Comparison of ENCODE assay signal across 26 cellular contexts in the genomic region with DNA sequence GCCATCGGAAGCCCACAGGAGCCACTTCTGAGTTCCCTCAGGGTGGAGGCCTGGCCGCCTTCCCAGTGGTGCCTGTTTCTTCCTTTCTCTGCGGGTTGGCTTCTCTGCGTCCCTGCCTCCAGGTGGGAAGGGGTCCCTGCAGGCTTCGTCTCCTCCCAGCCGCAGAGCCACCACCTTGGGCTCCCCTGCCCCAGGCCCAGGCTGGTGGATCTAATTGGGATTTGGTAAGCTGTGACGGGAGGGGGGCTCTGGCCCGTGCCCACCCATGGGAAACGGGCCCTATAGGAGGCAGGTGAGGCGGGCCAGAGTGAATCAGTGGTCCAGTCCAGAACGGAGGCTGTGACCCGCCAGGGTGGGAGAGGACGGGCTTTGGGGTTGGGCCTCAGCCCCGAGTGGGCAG. TPM values are rescaled to one million over a fixed set of nuclear protein-coding genes. Genes with fewer than 3 reads are reported as not detected.
"Had no signal": no experiment of that assay in that cellular context is flagged by ENCODE, and none has a peak within 500 bp of the region (broad histone marks: within the 10 kb centered on the region; RNA-seq: fewer than 3 reads in every experiment).

No MANE protein-coding gene starts in this region.

- H3K9me3 ChIP-seq: colonic mucosa, gastrocnemius medialis, lower lobe of right lung had no signal

- H3K4me3 Mint-ChIP-seq: dendritic cell treated with granulocyte-macrophage colony-stimulating factor and Interleukin-4, amounts not matched to agents 40 ng/mL and 50 ng/mL, for 4 days; endodermal cell had no signal

- ATAC-seq: effector memory CD8-positive, alpha-beta T cell; gastrocnemius medialis; left cardiac atrium; left lung; left ventricle myocardium superior; lower lobe of right lung; naive thymus-derived CD4-positive, alpha-beta T cell had no signal

- H3K27ac ChIP-seq: colonic mucosa, epithelial cell of prostate, esophagus squamous epithelium, gastrocnemius medialis, heart right ventricle, left lung, lower lobe of right lung had no signal

- DNase-seq: colonic mucosa; cortex of kidney; effector CD8-positive, alpha-beta T cell; effector memory CD8-positive, alpha-beta T cell; endodermal cell; erythroblast; esophagus squamous epithelium; foreskin fibroblast; foreskin melanocyte; gastrocnemius medialis; glutamatergic neuron; head of caudate nucleus; heart right ventricle; hippocampal formation; left cardiac atrium; left ventricle myocardium superior; lower lobe of right lung; mesendoderm; midbrain; naive thymus-derived CD4-positive, alpha-beta T cell had no signal

- H3K36me3 ChIP-seq: colonic mucosa, esophagus squamous epithelium, gastrocnemius medialis, heart right ventricle, left lung, lower lobe of right lung had no signal

- H3K4me3 ChIP-seq: colonic mucosa, esophagus squamous epithelium, gastrocnemius medialis, heart right ventricle, left lung, lower lobe of right lung had no signal

- H3K27me3 ChIP-seq: colonic mucosa had no signal

- H3K27ac Mint-ChIP-seq: dendritic cell treated with granulocyte-macrophage colony-stimulating factor and Interleukin-4, amounts not matched to agents 40 ng/mL and 50 ng/mL, for 4 days; endodermal cell had no signal

RNA-seq across cellular contexts. Expression of a gene that starts 32.1 kb away (rescaled TPM):
- total RNA-seq: gastrocnemius medialis; lower leg skin; mononuclear cell; naive thymus-derived CD4-positive, alpha-beta T cell had no signal
- polyA plus RNA-seq: keratinocyte; naive thymus-derived CD4-positive, alpha-beta T cell had no signal
